In genomic region chr20:313948-314347, GRCh38 we compare ENCODE assay signal across 23 cellular contexts. TPM values are rescaled to one million over a fixed set of nuclear protein-coding genes. Genes with fewer than 3 reads are reported as not detected.
DNase-seq lines count a peak whose midpoint lies in the region; TF ChIP-seq lines count a peak whose summit lies in the region.
"Had no signal": no experiment of that assay in that cellular context is flagged by ENCODE, and none has a peak within 500 bp of the region (broad histone marks: within the 10 kb centered on the region; RNA-seq: fewer than 3 reads in every experiment).

No MANE protein-coding gene starts in this region.

- H2BK5ac ChIP-seq in mesenchymal stem cell (ENCODE audit: low read depth, low read length, poor library complexity, severe bottlenecking), result no peak overlapping the region

- no peak overlapping the region for H2AK5ac ChIP-seq in mesenchymal stem cell (ENCODE audit: low read length, severe bottlenecking)

- H2AFZ ChIP-seq in mesenchymal stem cell (ENCODE audit: low read depth, low read length), result no peak overlapping the region

- H4K91ac ChIP-seq in mesenchymal stem cell (ENCODE audit: low read length), result no peak overlapping the region

- H2BK15ac ChIP-seq in mesenchymal stem cell (ENCODE audit: low read depth, poor library complexity, severe bottlenecking), result no peak overlapping the region

- H4K8ac ChIP-seq in mesenchymal stem cell (ENCODE audit: low read length), result no peak overlapping the region

- no peak overlapping the region for H3K14ac ChIP-seq in mesenchymal stem cell (ENCODE audit: low read length in 2 of 2)

- peaks cover 5% of the 10 kb centered on the region for H3K4me1 Mint-ChIP-seq in glutamatergic neuron (ENCODE audit: low read depth, unreplicated experiment)
- peaks cover 46% of the 10 kb centered on the region for H3K4me1 Mint-ChIP-seq in nephron progenitor cell

- H3K27ac Mint-ChIP-seq in glutamatergic neuron (ENCODE audit: unreplicated experiment) (no peak overlapping the region), nephron progenitor cell (no peak overlapping the region)
- H3K27ac Mint-ChIP-seq: activated CD4-positive, alpha-beta memory T cell treated with anti-CD3 and anti-CD28 coated beads for 36 hours; activated naive CD4-positive, alpha-beta T cell treated with anti-CD3 and anti-CD28 coated beads, Interleukin-2, amount 50 U/mL, for 24 hours; activated T-cell treated with anti-CD3 and anti-CD28 coated beads, Interleukin-2, amount 50 U/mL, for 24 hours; stimulated activated effector memory CD8-positive, alpha-beta T cell treated with anti-CD3 and anti-CD28 coated beads, Interleukin-12 subunit alpha, Interleukin-12 subunit beta, amount 100 ng/mL, for 72 hours had no signal

- no peak for TF ChIP-seq POLR2A in NB4 (IDR thresholded peaks at IDR 0.05; ENCODE audit: extremely low read depth, insufficient read length)

- H3K4me1 ChIP-seq in mesenchymal stem cell (ENCODE audit: control insufficient read depth, insufficient read depth, low read depth, low read length), result peaks cover 3% of the 10 kb centered on the region

- no peaks in the 10 kb centered on the region for H3K9me3 ChIP-seq in mesenchymal stem cell (ENCODE audit: control insufficient read depth, low read length)
- H3K9me3 ChIP-seq: esophagus muscularis mucosa, thoracic aorta had no signal

- H3K36me3 ChIP-seq in mesenchymal stem cell (ENCODE audit: control insufficient read depth in 1 of 2, insufficient read depth in 2 of 2, low read depth in 1 of 2, low read length in 2 of 2), result peaks cover 0 to 4% of the 10 kb centered on the region in 2 experiments
- H3K36me3 ChIP-seq: cardiac muscle cell, thoracic aorta had no signal

- H3K4me2 ChIP-seq in mesenchymal stem cell (ENCODE audit: low read length, poor library complexity, severe bottlenecking), result no peak overlapping the region

- H3K9ac ChIP-seq in mesenchymal stem cell (ENCODE audit: low read length), result no peak overlapping the region

- no peak for TF ChIP-seq CTCF in NB4 (IDR thresholded peaks at IDR 0.05; ENCODE audit: low read depth, low read length)
- no peak for TF ChIP-seq CTCF in choroid plexus epithelial cell (conservative IDR thresholded peaks at IDR 0.05; ENCODE audit: low read depth, low read length)
- no peak for TF ChIP-seq CTCF in glutamatergic neuron (IDR thresholded peaks at IDR 0.05; ENCODE audit: partially characterized antibody, unreplicated experiment)
- no peak for TF ChIP-seq CTCF in nephron progenitor cell (IDR thresholded peaks at IDR 0.05)

- no peak overlapping the region for H3K23ac ChIP-seq in mesenchymal stem cell (ENCODE audit: low read length in 2 of 2)

- no peak overlapping the region for H3K18ac ChIP-seq in mesenchymal stem cell (ENCODE audit: low read depth in 1 of 2, low read length in 2 of 2)

- H3K9me3 Mint-ChIP-seq in glutamatergic neuron (ENCODE audit: unreplicated experiment) (peaks cover 2% of the 10 kb centered on the region), nephron progenitor cell (no peaks in the 10 kb centered on the region)
- H3K9me3 Mint-ChIP-seq: activated CD4-positive, alpha-beta memory T cell treated with anti-CD3 and anti-CD28 coated beads for 36 hours; activated naive CD4-positive, alpha-beta T cell treated with anti-CD3 and anti-CD28 coated beads, Interleukin-2, amount 50 U/mL, for 24 hours; activated T-cell treated with anti-CD3 and anti-CD28 coated beads, Interleukin-2, amount 50 U/mL, for 24 hours; stimulated activated effector memory CD8-positive, alpha-beta T cell treated with anti-CD3 and anti-CD28 coated beads, Interleukin-12 subunit alpha, Interleukin-12 subunit beta, amount 100 ng/mL, for 72 hours had no signal

- no peak overlapping the region for H3K27ac ChIP-seq in mesenchymal stem cell (ENCODE audit: low read length, poor library complexity, severe bottlenecking)
- H3K27ac ChIP-seq: C4-2B, cardiac muscle cell, esophagus muscularis mucosa, thoracic aorta had no signal

- H3K36me3 Mint-ChIP-seq in glutamatergic neuron (ENCODE audit: unreplicated experiment) (no peaks in the 10 kb centered on the region), nephron progenitor cell (ENCODE audit: low read depth) (peaks cover 30% of the 10 kb centered on the region)
- H3K36me3 Mint-ChIP-seq: activated CD4-positive, alpha-beta memory T cell treated with anti-CD3 and anti-CD28 coated beads for 36 hours had no signal

- H3K4me3 Mint-ChIP-seq in glutamatergic neuron (ENCODE audit: unreplicated experiment) (no peak overlapping the region), nephron progenitor cell (no peak overlapping the region)
- H3K4me3 Mint-ChIP-seq: activated CD4-positive, alpha-beta memory T cell treated with anti-CD3 and anti-CD28 coated beads for 36 hours; activated naive CD4-positive, alpha-beta T cell treated with anti-CD3 and anti-CD28 coated beads, Interleukin-2, amount 50 U/mL, for 24 hours; activated T-cell treated with anti-CD3 and anti-CD28 coated beads, Interleukin-2, amount 50 U/mL, for 24 hours; stimulated activated effector memory CD8-positive, alpha-beta T cell treated with anti-CD3 and anti-CD28 coated beads, Interleukin-12 subunit alpha, Interleukin-12 subunit beta, amount 100 ng/mL, for 72 hours had no signal

- peak overlapping the region in 1 of 2 experiments; percentile 37 for H2BK12ac ChIP-seq in mesenchymal stem cell (ENCODE audit: low read length in 2 of 2)

- peak overlapping the region in 1 of 2 experiments; percentile 37 for H3K4ac ChIP-seq in mesenchymal stem cell (ENCODE audit: low read depth in 1 of 2, low read length in 2 of 2)

- no peaks in the 10 kb centered on the region for H3K79me1 ChIP-seq in mesenchymal stem cell (replicated peaks; ENCODE audit: low read length, poor library complexity, severe bottlenecking)

- H3K4me3 ChIP-seq in NB4 (ENCODE audit: low read depth, low read length) (no peak overlapping the region), choroid plexus epithelial cell (ENCODE audit: low read depth, low read length) (no peak overlapping the region), mesenchymal stem cell (ENCODE audit: insufficient read depth in 1 of 2, low read depth in 1 of 2, low read length in 2 of 2) (no peak overlapping the region)
- H3K4me3 ChIP-seq: cardiac muscle cell, esophagus muscularis mucosa, thoracic aorta had no signal

- DNase-seq in EL, result peak; percentile 64
- DNase-seq in NB4 (ENCODE audit: low read depth), result peak; percentile 50
- peak; percentile 38 for DNase-seq in choroid plexus epithelial cell (ENCODE audit: low read depth)
- peak; percentile 67 for DNase-seq in mesenchymal stem cell
- DNase-seq in NCI-H1105 treated with DMSO at 0.1 percent for 48 hours (lab: John Stamatoyannopoulos, UW), result no peak
- no peak for DNase-seq in glutamatergic neuron
- no peak for DNase-seq in nephron progenitor cell
- DNase-seq: activated CD4-positive, alpha-beta memory T cell treated with anti-CD3 and anti-CD28 coated beads for 36 hours; activated T-cell treated with anti-CD3 and anti-CD28 coated beads, Interleukin-2, amount 50 U/mL, for 24 hours; DMS79; hippocampal formation; left colon; midbrain; MV-4-11; NCI-H2081 treated with DMSO at 0.1 percent for 48 hours; NCI-H526 treated with DMSO at 0.1 percent for 48 hours; OCI-M1 had no signal

- no peaks in the 10 kb centered on the region for H3K27me3 ChIP-seq in mesenchymal stem cell (ENCODE audit: control insufficient read depth in 1 of 2, insufficient read depth in 1 of 2, low read length in 2 of 2)
- H3K27me3 ChIP-seq: cardiac muscle cell, esophagus muscularis mucosa had no signal

- H2BK120ac ChIP-seq in mesenchymal stem cell (ENCODE audit: low read depth, low read length), result no peak overlapping the region

- H3K27me3 Mint-ChIP-seq in glutamatergic neuron (ENCODE audit: unreplicated experiment) (no peaks in the 10 kb centered on the region), nephron progenitor cell (ENCODE audit: low read depth, poor library complexity) (peaks cover 4% of the 10 kb centered on the region)
- H3K27me3 Mint-ChIP-seq: activated CD4-positive, alpha-beta memory T cell treated with anti-CD3 and anti-CD28 coated beads for 36 hours; activated naive CD4-positive, alpha-beta T cell treated with anti-CD3 and anti-CD28 coated beads, Interleukin-2, amount 50 U/mL, for 24 hours; activated T-cell treated with anti-CD3 and anti-CD28 coated beads, Interleukin-2, amount 50 U/mL, for 24 hours had no signal

RNA-seq across cellular contexts. Expression of gene SOX12, which starts 11.4 kb away (rescaled TPM):
- polyA plus RNA-seq in mesenchymal stem cell (2013, experiment 1 of 2), result 30.8 TPM
- 29.9 TPM for polyA plus RNA-seq in mesenchymal stem cell (2013, experiment 2 of 2)
- total RNA-seq in glutamatergic neuron (ENCODE audit: unreplicated experiment), result 67.0 TPM

RNA-seq across cellular contexts. Expression of gene ZCCHC3, which starts 16.6 kb away (rescaled TPM):
- polyA plus RNA-seq in mesenchymal stem cell (2013, experiment 1 of 2), result 21.9 TPM
- 21.3 TPM for polyA plus RNA-seq in mesenchymal stem cell (2013, experiment 2 of 2)
- 15.3 TPM for total RNA-seq in glutamatergic neuron (ENCODE audit: unreplicated experiment)

RNA-seq across cellular contexts. Expression of gene C20orf96, which starts 23.4 kb away (rescaled TPM):
- polyA plus RNA-seq in mesenchymal stem cell (2013, experiment 1 of 2), result 15.2 TPM
- polyA plus RNA-seq in mesenchymal stem cell (2013, experiment 2 of 2), result 14.8 TPM
- 61.1 TPM for total RNA-seq in glutamatergic neuron (ENCODE audit: unreplicated experiment)

RNA-seq across cellular contexts. Expression of gene NRSN2, which starts 33.0 kb away (rescaled TPM):
- 63.0 TPM for polyA plus RNA-seq in mesenchymal stem cell (2013, experiment 1 of 2)
- polyA plus RNA-seq in mesenchymal stem cell (2013, experiment 2 of 2), result 60.9 TPM
- total RNA-seq in glutamatergic neuron (ENCODE audit: unreplicated experiment), result 89.3 TPM

RNA-seq across cellular contexts. Expression of gene DEFB132, which starts 56.4 kb away (rescaled TPM):
- polyA plus RNA-seq in mesenchymal stem cell (2013, experiment 1 of 2), result not detected
- polyA plus RNA-seq in mesenchymal stem cell (2013, experiment 2 of 2), result not detected
- total RNA-seq in glutamatergic neuron (ENCODE audit: unreplicated experiment), result not detected
- total RNA-seq: activated CD4-positive, alpha-beta memory T cell treated with anti-CD3 and anti-CD28 coated beads for 36 hours; cardiac muscle cell; esophagus muscularis mucosa; left colon; thoracic aorta had no signal
- polyA plus RNA-seq: cardiac muscle cell had no signal

Comparison
In these comparisons a context has a peak if more than half of its experiments do, and no peak if none do; other contexts are left out.
1. DNase-seq: peak in EL (single experiment), NB4 (single experiment), choroid plexus epithelial cell (single experiment) and mesenchymal stem cell (single experiment); none in NCI-H1105 treated with DMSO at 0.1 percent for 48 hours (single experiment), glutamatergic neuron (single experiment) and nephron progenitor cell (single experiment).